Comparison of ENCODE assay signal across 1 cellular context in the genomic region with DNA sequence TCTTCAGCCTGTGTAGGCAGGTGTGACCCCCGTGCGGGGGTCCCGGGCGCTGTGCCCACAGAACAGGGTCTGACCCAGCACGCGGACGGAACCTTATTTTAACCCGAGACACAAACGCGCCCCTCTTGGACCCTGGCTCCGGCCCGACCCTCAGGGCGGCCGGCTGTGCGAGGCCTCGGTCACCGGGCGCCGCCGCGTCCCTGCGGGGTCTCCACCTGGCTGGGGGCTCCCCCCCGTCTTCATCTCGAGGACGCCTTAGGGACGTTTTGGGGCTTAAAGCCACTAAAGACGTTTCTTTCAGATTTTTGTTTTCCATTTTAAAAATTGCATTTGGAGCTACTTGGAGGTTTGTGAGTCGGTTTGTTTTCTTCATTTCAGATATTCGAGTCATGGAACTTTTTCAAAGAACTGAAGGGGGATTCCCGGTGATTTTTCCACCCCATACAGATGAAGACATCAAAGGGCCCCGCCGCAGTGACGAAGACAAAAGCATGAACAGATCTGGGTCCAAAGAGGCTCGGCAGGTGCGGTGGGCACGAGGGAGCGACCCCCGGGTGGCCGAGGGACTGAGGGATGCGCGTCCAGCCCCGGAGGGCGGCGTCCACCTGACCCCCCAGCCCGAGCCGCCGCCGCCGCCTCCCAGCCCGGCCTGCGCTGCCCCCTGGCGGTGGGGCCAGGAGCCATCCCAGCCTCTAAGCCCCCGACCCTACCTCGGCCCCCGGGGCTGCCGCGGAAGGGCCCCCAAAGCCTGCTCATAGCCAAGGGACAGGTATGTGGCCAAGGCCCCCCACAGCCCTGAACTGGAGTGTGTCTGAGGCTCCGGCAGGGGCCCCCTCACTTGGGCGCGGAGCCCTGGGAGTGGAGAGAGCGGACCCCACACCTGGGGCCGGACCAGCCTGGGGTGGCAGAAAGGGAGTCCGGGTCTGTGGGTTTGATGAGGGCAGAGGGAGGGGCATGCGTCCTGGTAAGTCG.
TF ChIP-seq lines count a peak whose summit lies in the region.

No MANE protein-coding gene starts in this region.

TF ChIP-seq in K562, 482 proteins besides CTCF, POLR2A, EP300 and RAD21 (continued from another document and continues in another):
- TF ChIP-seq, protein P1, sequence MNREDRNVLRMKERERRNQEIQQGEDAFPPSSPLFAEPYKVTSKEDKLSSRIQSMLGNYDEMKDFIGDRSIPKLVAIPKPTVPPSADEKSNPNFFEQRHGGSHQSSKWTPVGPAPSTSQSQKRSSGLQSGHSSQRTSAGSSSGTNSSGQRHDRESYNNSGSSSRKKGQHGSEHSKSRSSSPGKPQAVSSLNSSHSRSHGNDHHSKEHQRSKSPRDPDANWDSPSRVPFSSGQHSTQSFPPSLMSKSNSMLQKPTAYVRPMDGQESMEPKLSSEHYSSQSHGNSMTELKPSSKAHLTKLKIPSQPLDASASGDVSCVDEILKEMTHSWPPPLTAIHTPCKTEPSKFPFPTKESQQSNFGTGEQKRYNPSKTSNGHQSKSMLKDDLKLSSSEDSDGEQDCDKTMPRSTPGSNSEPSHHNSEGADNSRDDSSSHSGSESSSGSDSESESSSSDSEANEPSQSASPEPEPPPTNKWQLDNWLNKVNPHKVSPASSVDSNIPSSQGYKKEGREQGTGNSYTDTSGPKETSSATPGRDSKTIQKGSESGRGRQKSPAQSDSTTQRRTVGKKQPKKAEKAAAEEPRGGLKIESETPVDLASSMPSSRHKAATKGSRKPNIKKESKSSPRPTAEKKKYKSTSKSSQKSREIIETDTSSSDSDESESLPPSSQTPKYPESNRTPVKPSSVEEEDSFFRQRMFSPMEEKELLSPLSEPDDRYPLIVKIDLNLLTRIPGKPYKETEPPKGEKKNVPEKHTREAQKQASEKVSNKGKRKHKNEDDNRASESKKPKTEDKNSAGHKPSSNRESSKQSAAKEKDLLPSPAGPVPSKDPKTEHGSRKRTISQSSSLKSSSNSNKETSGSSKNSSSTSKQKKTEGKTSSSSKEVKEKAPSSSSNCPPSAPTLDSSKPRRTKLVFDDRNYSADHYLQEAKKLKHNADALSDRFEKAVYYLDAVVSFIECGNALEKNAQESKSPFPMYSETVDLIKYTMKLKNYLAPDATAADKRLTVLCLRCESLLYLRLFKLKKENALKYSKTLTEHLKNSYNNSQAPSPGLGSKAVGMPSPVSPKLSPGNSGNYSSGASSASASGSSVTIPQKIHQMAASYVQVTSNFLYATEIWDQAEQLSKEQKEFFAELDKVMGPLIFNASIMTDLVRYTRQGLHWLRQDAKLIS (CRISPR knock-in tag; IDR thresholded peaks at IDR 0.05) = no peak
- TF ChIP-seq MAFG (tag; conservative IDR thresholded peaks at IDR 0.05) (no peak), ZNF57 (CRISPR knock-in tag; IDR thresholded peaks at IDR 0.05) (no peak), ZNF140 (CRISPR knock-in tag; IDR thresholded peaks at IDR 0.05) (no peak), FOXA1 (IDR thresholded peaks at IDR 0.05; ENCODE audit: borderline replicate concordance) (no peak), SETDB1 (IDR thresholded peaks at IDR 0.05; ENCODE audit: low read length) (no peak), SMC3 (conservative IDR thresholded peaks at IDR 0.05; ENCODE audit: insufficient read depth, low read depth, low read length) (peak; percentile 78), ZFX (CRISPR knock-in tag; IDR thresholded peaks at IDR 0.05) (peak; percentile 66), FOXJ2 (tag; IDR thresholded peaks at IDR 0.05) (no peak), PCBP1 (IDR thresholded peaks at IDR 0.05; ENCODE audit: low read depth, low read length, poor library complexity, severe bottlenecking) (peak; percentile 60), RBM14 (IDR thresholded peaks at IDR 0.05; ENCODE audit: borderline replicate concordance, insufficient read depth, low read depth, low read length) (no peak), SREBF1 (IDR thresholded peaks at IDR 0.05; ENCODE audit: borderline replicate concordance, low read depth, low read length) (no peak), RBM39 (optimal IDR thresholded peaks at IDR 0.05; ENCODE audit: low read depth, low read length) (no peak), ZNF830 (CRISPR knock-in tag; IDR thresholded peaks at IDR 0.05) (no peak), NBN (IDR thresholded peaks at IDR 0.05; ENCODE audit: low read depth) (no peak), SP1 (CRISPR knock-in tag; IDR thresholded peaks at IDR 0.05) (peak; percentile 57), STAG1 (CRISPR knock-in tag; IDR thresholded peaks at IDR 0.05; ENCODE audit: borderline replicate concordance) (peak; percentile 79; the same call in 1 of the 2 replicates), NFIX (CRISPR knock-in tag; IDR thresholded peaks at IDR 0.05; ENCODE audit: low read depth) (no peak), CBX3 (IDR thresholded peaks at IDR 0.05; ENCODE audit: borderline replicate concordance in 1 of 2, low read length in 2 of 2) (no peak), CTBP1 (IDR thresholded peaks at IDR 0.05; ENCODE audit: borderline replicate concordance) (peak; percentile 57; the same call in 1 of the 2 replicates), TCF7L2 (IDR thresholded peaks at IDR 0.05; ENCODE audit: low read depth, low read length) (no peak), CSDE1 (IDR thresholded peaks at IDR 0.05) (no peak), ATF7 (IDR thresholded peaks at IDR 0.05) (0 out of 2 replicates have a peak, but pooled peaks have one; percentile 27), MIER1 (IDR thresholded peaks at IDR 0.05; ENCODE audit: low read depth) (no peak), NFE2 (IDR thresholded peaks at IDR 0.05; ENCODE audit: low read depth) (no peak), ZBTB7A (IDR thresholded peaks at IDR 0.05; ENCODE audit: borderline replicate concordance, control insufficient read depth, low read depth, low read length) (peak; percentile 96), ZNF134 (CRISPR knock-in tag; conservative IDR thresholded peaks at IDR 0.05) (no peak)
- TF ChIP-seq, protein P2, sequence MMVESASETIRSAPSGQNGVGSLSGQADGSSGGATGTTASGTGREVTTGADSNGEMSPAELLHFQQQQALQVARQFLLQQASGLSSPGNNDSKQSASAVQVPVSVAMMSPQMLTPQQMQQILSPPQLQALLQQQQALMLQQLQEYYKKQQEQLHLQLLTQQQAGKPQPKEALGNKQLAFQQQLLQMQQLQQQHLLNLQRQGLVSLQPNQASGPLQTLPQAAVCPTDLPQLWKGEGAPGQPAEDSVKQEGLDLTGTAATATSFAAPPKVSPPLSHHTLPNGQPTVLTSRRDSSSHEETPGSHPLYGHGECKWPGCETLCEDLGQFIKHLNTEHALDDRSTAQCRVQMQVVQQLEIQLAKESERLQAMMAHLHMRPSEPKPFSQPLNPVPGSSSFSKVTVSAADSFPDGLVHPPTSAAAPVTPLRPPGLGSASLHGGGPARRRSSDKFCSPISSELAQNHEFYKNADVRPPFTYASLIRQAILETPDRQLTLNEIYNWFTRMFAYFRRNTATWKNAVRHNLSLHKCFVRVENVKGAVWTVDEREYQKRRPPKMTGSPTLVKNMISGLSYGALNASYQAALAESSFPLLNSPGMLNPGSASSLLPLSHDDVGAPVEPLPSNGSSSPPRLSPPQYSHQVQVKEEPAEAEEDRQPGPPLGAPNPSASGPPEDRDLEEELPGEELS (CRISPR knock-in tag; IDR thresholded peaks at IDR 0.05; ENCODE audit: borderline replicate concordance) = no peak
- TF ChIP-seq, protein P3, sequence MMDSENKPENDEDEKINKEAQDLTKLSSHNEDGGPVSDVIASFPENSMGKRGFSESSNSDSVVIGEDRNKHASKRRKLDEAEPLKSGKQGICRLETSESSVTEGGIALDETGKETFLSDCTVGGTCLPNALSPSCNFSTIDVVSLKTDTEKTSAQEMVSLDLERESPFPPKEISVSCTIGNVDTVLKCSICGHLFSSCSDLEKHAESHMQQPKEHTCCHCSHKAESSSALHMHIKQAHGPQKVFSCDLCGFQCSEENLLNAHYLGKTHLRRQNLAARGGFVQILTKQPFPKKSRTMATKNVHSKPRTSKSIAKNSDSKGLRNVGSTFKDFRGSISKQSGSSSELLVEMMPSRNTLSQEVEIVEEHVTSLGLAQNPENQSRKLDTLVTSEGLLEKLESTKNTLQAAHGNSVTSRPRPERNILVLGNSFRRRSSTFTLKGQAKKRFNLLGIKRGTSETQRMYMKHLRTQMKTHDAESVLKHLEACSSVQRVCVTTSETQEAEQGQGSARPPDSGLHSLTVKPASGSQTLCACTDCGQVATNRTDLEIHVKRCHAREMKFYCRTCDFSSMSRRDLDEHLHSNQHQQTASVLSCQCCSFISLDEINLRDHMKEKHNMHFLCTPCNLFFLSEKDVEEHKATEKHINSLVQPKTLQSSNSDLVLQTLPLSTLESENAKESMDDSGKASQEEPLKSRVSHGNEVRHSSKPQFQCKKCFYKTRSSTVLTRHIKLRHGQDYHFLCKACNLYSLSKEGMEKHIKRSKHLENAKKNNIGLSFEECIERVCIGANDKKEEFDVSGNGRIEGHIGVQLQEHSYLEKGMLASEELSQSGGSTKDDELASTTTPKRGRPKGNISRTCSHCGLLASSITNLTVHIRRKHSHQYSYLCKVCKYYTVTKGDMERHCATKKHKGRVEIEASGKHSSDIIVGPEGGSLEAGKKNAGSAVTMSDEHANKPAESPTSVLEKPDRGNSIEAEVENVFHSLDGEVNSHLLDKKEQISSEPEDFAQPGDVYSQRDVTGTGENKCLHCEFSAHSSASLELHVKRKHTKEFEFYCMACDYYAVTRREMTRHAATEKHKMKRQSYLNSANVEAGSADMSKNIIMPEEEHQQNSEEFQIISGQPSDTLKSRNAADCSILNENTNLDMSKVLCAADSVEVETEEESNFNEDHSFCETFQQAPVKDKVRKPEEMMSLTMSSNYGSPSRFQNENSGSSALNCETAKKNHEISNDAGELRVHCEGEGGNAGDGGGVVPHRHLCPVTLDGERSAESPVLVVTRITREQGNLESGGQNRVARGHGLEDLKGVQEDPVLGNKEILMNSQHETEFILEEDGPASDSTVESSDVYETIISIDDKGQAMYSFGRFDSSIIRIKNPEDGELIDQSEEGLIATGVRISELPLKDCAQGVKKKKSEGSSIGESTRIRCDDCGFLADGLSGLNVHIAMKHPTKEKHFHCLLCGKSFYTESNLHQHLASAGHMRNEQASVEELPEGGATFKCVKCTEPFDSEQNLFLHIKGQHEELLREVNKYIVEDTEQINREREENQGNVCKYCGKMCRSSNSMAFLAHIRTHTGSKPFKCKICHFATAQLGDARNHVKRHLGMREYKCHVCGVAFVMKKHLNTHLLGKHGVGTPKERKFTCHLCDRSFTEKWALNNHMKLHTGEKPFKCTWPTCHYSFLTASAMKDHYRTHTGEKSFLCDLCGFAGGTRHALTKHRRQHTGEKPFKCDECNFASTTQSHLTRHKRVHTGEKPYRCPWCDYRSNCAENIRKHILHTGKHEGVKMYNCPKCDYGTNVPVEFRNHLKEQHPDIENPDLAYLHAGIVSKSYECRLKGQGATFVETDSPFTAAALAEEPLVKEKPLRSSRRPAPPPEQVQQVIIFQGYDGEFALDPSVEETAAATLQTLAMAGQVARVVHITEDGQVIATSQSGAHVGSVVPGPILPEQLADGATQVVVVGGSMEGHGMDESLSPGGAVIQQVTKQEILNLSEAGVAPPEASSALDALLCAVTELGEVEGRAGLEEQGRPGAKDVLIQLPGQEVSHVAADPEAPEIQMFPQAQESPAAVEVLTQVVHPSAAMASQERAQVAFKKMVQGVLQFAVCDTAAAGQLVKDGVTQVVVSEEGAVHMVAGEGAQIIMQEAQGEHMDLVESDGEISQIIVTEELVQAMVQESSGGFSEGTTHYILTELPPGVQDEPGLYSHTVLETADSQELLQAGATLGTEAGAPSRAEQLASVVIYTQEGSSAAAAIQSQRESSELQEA (IDR thresholded peaks at IDR 0.05; ENCODE audit: low read depth) = no peak
- TF ChIP-seq, protein P4, sequence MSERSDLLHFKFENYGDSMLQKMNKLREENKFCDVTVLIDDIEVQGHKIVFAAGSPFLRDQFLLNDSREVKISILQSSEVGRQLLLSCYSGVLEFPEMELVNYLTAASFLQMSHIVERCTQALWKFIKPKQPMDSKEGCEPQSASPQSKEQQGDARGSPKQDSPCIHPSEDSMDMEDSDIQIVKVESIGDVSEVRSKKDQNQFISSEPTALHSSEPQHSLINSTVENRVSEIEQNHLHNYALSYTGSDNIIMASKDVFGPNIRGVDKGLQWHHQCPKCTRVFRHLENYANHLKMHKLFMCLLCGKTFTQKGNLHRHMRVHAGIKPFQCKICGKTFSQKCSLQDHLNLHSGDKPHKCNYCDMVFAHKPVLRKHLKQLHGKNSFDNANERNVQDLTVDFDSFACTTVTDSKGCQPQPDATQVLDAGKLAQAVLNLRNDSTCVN (CRISPR knock-in tag; IDR thresholded peaks at IDR 0.05) = no peak
- TF ChIP-seq, protein P5, sequence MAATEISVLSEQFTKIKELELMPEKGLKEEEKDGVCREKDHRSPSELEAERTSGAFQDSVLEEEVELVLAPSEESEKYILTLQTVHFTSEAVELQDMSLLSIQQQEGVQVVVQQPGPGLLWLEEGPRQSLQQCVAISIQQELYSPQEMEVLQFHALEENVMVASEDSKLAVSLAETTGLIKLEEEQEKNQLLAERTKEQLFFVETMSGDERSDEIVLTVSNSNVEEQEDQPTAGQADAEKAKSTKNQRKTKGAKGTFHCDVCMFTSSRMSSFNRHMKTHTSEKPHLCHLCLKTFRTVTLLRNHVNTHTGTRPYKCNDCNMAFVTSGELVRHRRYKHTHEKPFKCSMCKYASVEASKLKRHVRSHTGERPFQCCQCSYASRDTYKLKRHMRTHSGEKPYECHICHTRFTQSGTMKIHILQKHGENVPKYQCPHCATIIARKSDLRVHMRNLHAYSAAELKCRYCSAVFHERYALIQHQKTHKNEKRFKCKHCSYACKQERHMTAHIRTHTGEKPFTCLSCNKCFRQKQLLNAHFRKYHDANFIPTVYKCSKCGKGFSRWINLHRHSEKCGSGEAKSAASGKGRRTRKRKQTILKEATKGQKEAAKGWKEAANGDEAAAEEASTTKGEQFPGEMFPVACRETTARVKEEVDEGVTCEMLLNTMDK (IDR thresholded peaks at IDR 0.05; ENCODE audit: borderline replicate concordance, insufficient read depth, low read depth, low read length, poor library complexity, severe bottlenecking) = peak; percentile 93
- TF ChIP-seq, protein P6, sequence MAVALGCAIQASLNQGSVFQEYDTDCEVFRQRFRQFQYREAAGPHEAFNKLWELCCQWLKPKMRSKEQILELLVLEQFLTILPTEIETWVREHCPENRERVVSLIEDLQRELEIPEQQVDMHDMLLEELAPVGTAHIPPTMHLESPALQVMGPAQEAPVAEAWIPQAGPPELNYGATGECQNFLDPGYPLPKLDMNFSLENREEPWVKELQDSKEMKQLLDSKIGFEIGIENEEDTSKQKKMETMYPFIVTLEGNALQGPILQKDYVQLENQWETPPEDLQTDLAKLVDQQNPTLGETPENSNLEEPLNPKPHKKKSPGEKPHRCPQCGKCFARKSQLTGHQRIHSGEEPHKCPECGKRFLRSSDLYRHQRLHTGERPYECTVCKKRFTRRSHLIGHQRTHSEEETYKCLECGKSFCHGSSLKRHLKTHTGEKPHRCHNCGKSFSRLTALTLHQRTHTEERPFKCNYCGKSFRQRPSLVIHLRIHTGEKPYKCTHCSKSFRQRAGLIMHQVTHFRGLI (CRISPR knock-in tag; IDR thresholded peaks at IDR 0.05) = no peak
- TF ChIP-seq, protein P7, sequence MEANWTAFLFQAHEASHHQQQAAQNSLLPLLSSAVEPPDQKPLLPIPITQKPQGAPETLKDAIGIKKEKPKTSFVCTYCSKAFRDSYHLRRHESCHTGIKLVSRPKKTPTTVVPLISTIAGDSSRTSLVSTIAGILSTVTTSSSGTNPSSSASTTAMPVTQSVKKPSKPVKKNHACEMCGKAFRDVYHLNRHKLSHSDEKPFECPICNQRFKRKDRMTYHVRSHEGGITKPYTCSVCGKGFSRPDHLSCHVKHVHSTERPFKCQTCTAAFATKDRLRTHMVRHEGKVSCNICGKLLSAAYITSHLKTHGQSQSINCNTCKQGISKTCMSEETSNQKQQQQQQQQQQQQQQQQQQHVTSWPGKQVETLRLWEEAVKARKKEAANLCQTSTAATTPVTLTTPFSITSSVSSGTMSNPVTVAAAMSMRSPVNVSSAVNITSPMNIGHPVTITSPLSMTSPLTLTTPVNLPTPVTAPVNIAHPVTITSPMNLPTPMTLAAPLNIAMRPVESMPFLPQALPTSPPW (CRISPR knock-in tag; IDR thresholded peaks at IDR 0.05) = peak; percentile 68
